Comparison of ENCODE assay signal across 1 cellular context in genomic region chr21:19433623-19434022, GRCh38.
TF ChIP-seq lines count a peak whose summit lies in the region.

No MANE protein-coding gene starts in this region.

TF ChIP-seq in K562, 482 proteins besides CTCF, POLR2A, EP300 and RAD21 (continued from another document and continues in another):
- no peak for TF ChIP-seq GTF3C2 (IDR thresholded peaks at IDR 0.05; ENCODE audit: borderline replicate concordance, extremely low read depth, insufficient read length)
- no peak for TF ChIP-seq PRMT5 (CRISPR knock-in tag; IDR thresholded peaks at IDR 0.05)
- TF ChIP-seq HNRNPH1 (optimal IDR thresholded peaks at IDR 0.05; ENCODE audit: low read depth, low read length) = no peak
- no peak for TF ChIP-seq KDM2B (CRISPR knock-in tag; IDR thresholded peaks at IDR 0.05)
- no peak for TF ChIP-seq NEUROD1 (IDR thresholded peaks at IDR 0.05; ENCODE audit: borderline replicate concordance, low read depth, low read length, partially characterized antibody)
- peak; percentile 65; the same call in 1 of the 2 replicates for TF ChIP-seq TCF3 (CRISPR knock-in tag; IDR thresholded peaks at IDR 0.05)
- TF ChIP-seq CREM (IDR thresholded peaks at IDR 0.05; ENCODE audit: low read depth) = no peak
- TF ChIP-seq ZC3H4 (CRISPR knock-in tag; IDR thresholded peaks at IDR 0.05; ENCODE audit: borderline replicate concordance) = no peak
- no peak for TF ChIP-seq ZNF431 (CRISPR knock-in tag; IDR thresholded peaks at IDR 0.05)
- TF ChIP-seq HDAC3 (IDR thresholded peaks at IDR 0.05; ENCODE audit: borderline replicate concordance, partially characterized antibody) = no peak
- no peak for TF ChIP-seq ZNF561 (CRISPR knock-in tag; conservative IDR thresholded peaks at IDR 0.05)
- peak; percentile 47; the same call in 1 of the 2 replicates for TF ChIP-seq BHLHE40 (IDR thresholded peaks at IDR 0.05; ENCODE audit: low read length)
- TF ChIP-seq CBX5 (IDR thresholded peaks at IDR 0.05; ENCODE audit: borderline replicate concordance, low read depth) = no peak
- TF ChIP-seq SIN3B (IDR thresholded peaks at IDR 0.05; ENCODE audit: low read depth) = no peak
- TF ChIP-seq DDX20 (tag; IDR thresholded peaks at IDR 0.05; ENCODE audit: low read depth) = no peak
- TF ChIP-seq EWSR1 (IDR thresholded peaks at IDR 0.05; ENCODE audit: borderline replicate concordance, low read depth, partially characterized antibody) = no peak
- TF ChIP-seq ZNF174 (CRISPR knock-in tag; IDR thresholded peaks at IDR 0.05) = no peak
- TF ChIP-seq FOXJ3 (CRISPR knock-in tag; IDR thresholded peaks at IDR 0.05) = no peak
- no peak for TF ChIP-seq ZKSCAN8 (CRISPR knock-in tag; IDR thresholded peaks at IDR 0.05)
- no peak for TF ChIP-seq HIVEP1 (CRISPR knock-in tag; IDR thresholded peaks at IDR 0.05)
- no peak for TF ChIP-seq STAT6 (CRISPR knock-in tag; IDR thresholded peaks at IDR 0.05)
- no peak for TF ChIP-seq GATAD2B (IDR thresholded peaks at IDR 0.05; ENCODE audit: borderline replicate concordance)
- TF ChIP-seq NUFIP1 (IDR thresholded peaks at IDR 0.05; ENCODE audit: partially characterized antibody) = no peak
- no peak for TF ChIP-seq BRCA1 (IDR thresholded peaks at IDR 0.05)
- no peak for TF ChIP-seq BRCA1 (CRISPR knock-in tag; IDR thresholded peaks at IDR 0.05)
- no peak for TF ChIP-seq MEF2D (tag; conservative IDR thresholded peaks at IDR 0.05; ENCODE audit: low read depth)
- no peak for TF ChIP-seq ZNF589 (CRISPR knock-in tag; IDR thresholded peaks at IDR 0.05; ENCODE audit: low read depth)
- no peak for TF ChIP-seq MLX (CRISPR knock-in tag; conservative IDR thresholded peaks at IDR 0.05)
- no peak for TF ChIP-seq ZFP1 (CRISPR knock-in tag; IDR thresholded peaks at IDR 0.05)
- peak; percentile 94 for TF ChIP-seq STAT5A (IDR thresholded peaks at IDR 0.05; ENCODE audit: borderline replicate concordance, low read length)
- no peak for TF ChIP-seq TCF7 (IDR thresholded peaks at IDR 0.05; ENCODE audit: borderline replicate concordance)
- no peak for TF ChIP-seq SMAD2 (IDR thresholded peaks at IDR 0.05; ENCODE audit: low read depth, low read length)
- no peak for TF ChIP-seq GABPA (tag; conservative IDR thresholded peaks at IDR 0.05; ENCODE audit: low read depth)
- no peak for TF ChIP-seq ZKSCAN1 (IDR thresholded peaks at IDR 0.05; ENCODE audit: low read depth, low read length)
- no peak for TF ChIP-seq ZBTB5 (IDR thresholded peaks at IDR 0.05)
- TF ChIP-seq ZNF551 (CRISPR knock-in tag; IDR thresholded peaks at IDR 0.05) = no peak
- no peak for TF ChIP-seq SAFB (IDR thresholded peaks at IDR 0.05; ENCODE audit: borderline replicate concordance, low read depth, low read length)
- no peak for TF ChIP-seq E2F8 (IDR thresholded peaks at IDR 0.05; ENCODE audit: low read depth, partially characterized antibody)
- peak; percentile 93 for TF ChIP-seq KDM1A (IDR thresholded peaks at IDR 0.05)
- no peak for TF ChIP-seq SMC3 (conservative IDR thresholded peaks at IDR 0.05; ENCODE audit: insufficient read depth, low read depth, low read length)
- no peak for TF ChIP-seq HDAC8 (tag; IDR thresholded peaks at IDR 0.05)
- no peak for TF ChIP-seq CREB1 (IDR thresholded peaks at IDR 0.05)
- no peak for TF ChIP-seq CREB1 (CRISPR knock-in tag; IDR thresholded peaks at IDR 0.05)
- no peak for TF ChIP-seq KLF10 (CRISPR knock-in tag; IDR thresholded peaks at IDR 0.05)
- no peak for TF ChIP-seq RUNX1 (IDR thresholded peaks at IDR 0.05; ENCODE audit: low read depth)
- TF ChIP-seq TCF7L2 (IDR thresholded peaks at IDR 0.05; ENCODE audit: low read depth, low read length) = no peak
- no peak for TF ChIP-seq ZZZ3 (IDR thresholded peaks at IDR 0.05)
- no peak for TF ChIP-seq KDM4B (IDR thresholded peaks at IDR 0.05; ENCODE audit: borderline replicate concordance in 2 of 2, low read depth in 1 of 2)
- TF ChIP-seq KLF1 (tag; IDR thresholded peaks at IDR 0.05) = no peak
- TF ChIP-seq ZBTB33 (CRISPR knock-in tag; IDR thresholded peaks at IDR 0.05) = no peak
- TF ChIP-seq SMAD4 (CRISPR knock-in tag; conservative IDR thresholded peaks at IDR 0.05) = no peak
- TF ChIP-seq STAT5B (CRISPR knock-in tag; IDR thresholded peaks at IDR 0.05) = no peak
- peak; percentile 71 for TF ChIP-seq MYBL2 (IDR thresholded peaks at IDR 0.05; ENCODE audit: low read depth)
- no peak for TF ChIP-seq MYBL2 (CRISPR knock-in tag; IDR thresholded peaks at IDR 0.05; ENCODE audit: borderline replicate concordance)
- TF ChIP-seq WHSC1 (IDR thresholded peaks at IDR 0.05; ENCODE audit: low read length) = no peak
- TF ChIP-seq PHF20 (IDR thresholded peaks at IDR 0.05; ENCODE audit: partially characterized antibody) = no peak
- TF ChIP-seq JUN (IDR thresholded peaks at IDR 0.05; ENCODE audit: borderline replicate concordance, low read depth, low read length) = no peak
- TF ChIP-seq JUN (CRISPR knock-in tag; IDR thresholded peaks at IDR 0.05; ENCODE audit: borderline replicate concordance) = no peak
- TF ChIP-seq TFAP4 (CRISPR knock-in tag; IDR thresholded peaks at IDR 0.05; ENCODE audit: borderline replicate concordance) = no peak
- no peak for TF ChIP-seq CBX3 (IDR thresholded peaks at IDR 0.05; ENCODE audit: borderline replicate concordance in 1 of 2, low read length in 2 of 2)
- TF ChIP-seq ETV6 (IDR thresholded peaks at IDR 0.05; ENCODE audit: borderline replicate concordance in 1 of 2, low read depth in 2 of 2, low read length in 1 of 2) = no peak
- no peak for TF ChIP-seq ETV6 (CRISPR knock-in tag; IDR thresholded peaks at IDR 0.05; ENCODE audit: borderline replicate concordance)
- no peak for TF ChIP-seq RBM22 (IDR thresholded peaks at IDR 0.05; ENCODE audit: low read depth, low read length, poor library complexity, severe bottlenecking)
- no peak for TF ChIP-seq MTA3 (IDR thresholded peaks at IDR 0.05; ENCODE audit: borderline replicate concordance)
- peak; percentile 85 for TF ChIP-seq NCOR1 (IDR thresholded peaks at IDR 0.05)
- TF ChIP-seq BCL6 (CRISPR knock-in tag; IDR thresholded peaks at IDR 0.05) = no peak
- TF ChIP-seq MCM7 (IDR thresholded peaks at IDR 0.05) = no peak
- peak; percentile 78 for TF ChIP-seq MTA2 (IDR thresholded peaks at IDR 0.05; ENCODE audit: low read depth)
- TF ChIP-seq COPS2 (conservative IDR thresholded peaks at IDR 0.05) = no peak
- TF ChIP-seq L3MBTL2 (IDR thresholded peaks at IDR 0.05) = peak; percentile 36; the same call in 1 of the 2 replicates
- TF ChIP-seq OTX1 (CRISPR knock-in tag; IDR thresholded peaks at IDR 0.05) = no peak
- TF ChIP-seq RB1 (IDR thresholded peaks at IDR 0.05; ENCODE audit: low read depth) = no peak
